Comparison of ENCODE assay signal across 1 cellular context in genomic region chr16:466651-467050, GRCh38.
TF ChIP-seq lines count a peak whose summit lies in the region.

No MANE protein-coding gene starts in this region.

TF ChIP-seq in K562, 482 proteins besides CTCF, POLR2A, EP300 and RAD21:
- TF ChIP-seq, protein P1, sequence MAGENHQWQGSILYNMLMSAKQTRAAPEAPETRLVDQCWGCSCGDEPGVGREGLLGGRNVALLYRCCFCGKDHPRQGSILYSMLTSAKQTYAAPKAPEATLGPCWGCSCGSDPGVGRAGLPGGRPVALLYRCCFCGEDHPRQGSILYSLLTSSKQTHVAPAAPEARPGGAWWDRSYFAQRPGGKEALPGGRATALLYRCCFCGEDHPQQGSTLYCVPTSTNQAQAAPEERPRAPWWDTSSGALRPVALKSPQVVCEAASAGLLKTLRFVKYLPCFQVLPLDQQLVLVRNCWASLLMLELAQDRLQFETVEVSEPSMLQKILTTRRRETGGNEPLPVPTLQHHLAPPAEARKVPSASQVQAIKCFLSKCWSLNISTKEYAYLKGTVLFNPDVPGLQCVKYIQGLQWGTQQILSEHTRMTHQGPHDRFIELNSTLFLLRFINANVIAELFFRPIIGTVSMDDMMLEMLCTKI (IDR thresholded peaks at IDR 0.05; ENCODE audit: partially characterized antibody): no peak
- TF ChIP-seq ZHX1 (conservative IDR thresholded peaks at IDR 0.05; ENCODE audit: low read length): no peak
- TF ChIP-seq, protein P2, sequence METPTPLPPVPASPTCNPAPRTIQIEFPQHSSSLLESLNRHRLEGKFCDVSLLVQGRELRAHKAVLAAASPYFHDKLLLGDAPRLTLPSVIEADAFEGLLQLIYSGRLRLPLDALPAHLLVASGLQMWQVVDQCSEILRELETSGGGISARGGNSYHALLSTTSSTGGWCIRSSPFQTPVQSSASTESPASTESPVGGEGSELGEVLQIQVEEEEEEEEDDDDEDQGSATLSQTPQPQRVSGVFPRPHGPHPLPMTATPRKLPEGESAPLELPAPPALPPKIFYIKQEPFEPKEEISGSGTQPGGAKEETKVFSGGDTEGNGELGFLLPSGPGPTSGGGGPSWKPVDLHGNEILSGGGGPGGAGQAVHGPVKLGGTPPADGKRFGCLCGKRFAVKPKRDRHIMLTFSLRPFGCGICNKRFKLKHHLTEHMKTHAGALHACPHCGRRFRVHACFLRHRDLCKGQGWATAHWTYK (CRISPR knock-in tag; IDR thresholded peaks at IDR 0.05): no peak
- no peak for TF ChIP-seq BACH1 (tag; IDR thresholded peaks at IDR 0.05)
